Comparison of ENCODE assay signal across 14 cellular contexts in the genomic region with DNA sequence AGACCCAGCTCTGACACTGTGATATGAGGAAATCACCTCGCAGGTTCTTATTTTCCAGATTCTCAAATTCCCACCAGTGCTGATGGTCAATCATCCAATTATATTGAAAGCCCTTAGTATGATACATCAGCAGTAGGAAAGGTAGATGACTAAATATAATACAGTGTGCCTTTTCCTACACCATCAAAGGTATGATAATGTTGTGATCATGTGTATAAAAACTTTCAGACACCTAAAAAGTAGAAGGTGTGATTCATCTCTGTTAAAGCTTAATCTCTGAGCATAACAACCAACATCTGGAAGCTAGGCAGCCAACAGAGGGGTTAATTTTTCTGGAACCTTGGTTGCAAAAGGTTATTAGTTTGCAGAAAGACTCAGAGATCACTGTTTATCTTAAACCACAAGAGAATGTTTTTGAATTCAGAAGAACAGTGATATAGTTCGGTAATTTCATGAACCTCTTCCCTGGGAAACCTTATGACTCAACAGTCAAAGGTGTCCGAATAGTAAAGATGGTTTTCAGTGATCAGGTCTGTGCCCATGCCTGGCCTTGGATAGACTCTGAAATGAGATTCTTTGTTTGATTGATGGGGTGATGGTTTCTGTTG.
DNase-seq lines count a peak whose midpoint lies in the region; ATAC-seq and TF ChIP-seq lines count a peak whose summit lies in the region.
"Had no signal": no experiment of that assay in that cellular context is flagged by ENCODE, and none has a peak within 500 bp of the region (broad histone marks: within the 10 kb centered on the region; RNA-seq: fewer than 3 reads in every experiment).

No MANE protein-coding gene starts in this region.

- TF ChIP-seq CTCF in fibroblast of pulmonary artery (IDR thresholded peaks at IDR 0.05; ENCODE audit: low read length, missing control alignments) (no peak), mesothelial cell of epicardium (IDR thresholded peaks at IDR 0.05; ENCODE audit: unreplicated experiment) (no peak)

- no peaks in the 10 kb centered on the region for H3K9me3 Mint-ChIP-seq in activated naive CD4-positive, alpha-beta T cell treated with anti-CD3 and anti-CD28 coated beads, Interleukin-2, amount 50 U/mL, for 72 hours
- no peaks in the 10 kb centered on the region for H3K9me3 Mint-ChIP-seq in T-helper 1 cell treated with Interleukin-12 subunit alpha and Interleukin-12 subunit beta and Interleukin-4 antibody, amounts not matched to agents 30 μg/mL and 1 μg/mL, for 36 hours
- no peaks in the 10 kb centered on the region for H3K9me3 Mint-ChIP-seq in mesothelial cell of epicardium

- no peak overlapping the region for H3K4me3 ChIP-seq in fibroblast of pulmonary artery (replicated peaks; ENCODE audit: low read depth, low read length)
- H3K4me3 ChIP-seq: GM23248, left ventricle myocardium inferior, Peyer's patch had no signal

- peaks cover 62% of the 10 kb centered on the region for H3K4me1 Mint-ChIP-seq in T-helper 1 cell treated with Interleukin-12 subunit alpha and Interleukin-12 subunit beta and Interleukin-4 antibody, amounts not matched to agents 30 μg/mL and 1 μg/mL, for 36 hours (ENCODE audit: low read depth)
- H3K4me1 Mint-ChIP-seq in mesothelial cell of epicardium: peaks cover 46% of the 10 kb centered on the region

- no peak for DNase-seq in activated naive CD4-positive, alpha-beta T cell treated with anti-CD3 and anti-CD28 coated beads, Interleukin-2, amount 50 U/mL, for 72 hours (ENCODE audit: low spot score in 2 of 2)
- DNase-seq in activated naive CD4-positive, alpha-beta T cell treated with anti-CD3 and anti-CD28 coated beads, Interleukin-2, amount 50 U/mL, for 16 hours: no peak
- peak; percentile 10 for DNase-seq in fibroblast of pulmonary artery (ENCODE audit: low read depth)
- no peak for DNase-seq in mesothelial cell of epicardium (ENCODE audit: low spot score in 2 of 2, unreplicated experiment in 2 of 2)
- DNase-seq in cerebellum (ENCODE audit: low spot score): no peak
- no peak for DNase-seq in LoVo (ENCODE audit: low spot score)
- DNase-seq: left ventricle myocardium inferior; NCI-H2107; Peyer's patch; stimulated activated CD4-positive, alpha-beta T cell treated with anti-CD3 and anti-CD28 coated beads, Interleukin-4, amount 100 ng/mL, for 4 hours; substantia nigra had no signal

- peak overlapping the region; percentile 80 to 97 for H3K27ac Mint-ChIP-seq in activated naive CD4-positive, alpha-beta T cell treated with anti-CD3 and anti-CD28 coated beads, Interleukin-2, amount 50 U/mL, for 72 hours
- peak overlapping the region; percentile 65 for H3K27ac Mint-ChIP-seq in T-helper 1 cell treated with Interleukin-12 subunit alpha and Interleukin-12 subunit beta and Interleukin-4 antibody, amounts not matched to agents 30 μg/mL and 1 μg/mL, for 36 hours
- H3K27ac Mint-ChIP-seq in mesothelial cell of epicardium: no peak overlapping the region

- H3K4me3 Mint-ChIP-seq in T-helper 1 cell treated with Interleukin-12 subunit alpha and Interleukin-12 subunit beta and Interleukin-4 antibody, amounts not matched to agents 30 μg/mL and 1 μg/mL, for 36 hours: peak overlapping the region; percentile 10
- no peak overlapping the region for H3K4me3 Mint-ChIP-seq in mesothelial cell of epicardium

- no peaks in the 10 kb centered on the region for H3K27me3 Mint-ChIP-seq in T-helper 1 cell treated with Interleukin-12 subunit alpha and Interleukin-12 subunit beta and Interleukin-4 antibody, amounts not matched to agents 30 μg/mL and 1 μg/mL, for 36 hours (ENCODE audit: low read depth)
- H3K27me3 Mint-ChIP-seq in mesothelial cell of epicardium (ENCODE audit: low read depth): no peaks in the 10 kb centered on the region

- H3K36me3 Mint-ChIP-seq in activated naive CD4-positive, alpha-beta T cell treated with anti-CD3 and anti-CD28 coated beads, Interleukin-2, amount 50 U/mL, for 72 hours: peaks cover 26 to 72% of the 10 kb centered on the region in 2 donors
- H3K36me3 Mint-ChIP-seq in T-helper 1 cell treated with Interleukin-12 subunit alpha and Interleukin-12 subunit beta and Interleukin-4 antibody, amounts not matched to agents 30 μg/mL and 1 μg/mL, for 36 hours (ENCODE audit: low read depth): peaks cover 53% of the 10 kb centered on the region
- H3K36me3 Mint-ChIP-seq in mesothelial cell of epicardium: peaks cover 6% of the 10 kb centered on the region

- ATAC-seq in activated naive CD4-positive, alpha-beta T cell treated with anti-CD3 and anti-CD28 coated beads, Interleukin-2, amount 50 U/mL, for 72 hours: peak; percentile 89 to 93
- ATAC-seq in GM19395 (IDR thresholded peaks at IDR 0.05; ENCODE audit: unreplicated experiment): no peak
